ENCODE assay signal across 15 cellular contexts in genomic region chr4:25926473-25926872, GRCh38. TPM values are rescaled to one million over a fixed set of nuclear protein-coding genes. Genes with fewer than 3 reads are reported as not detected.
DNase-seq lines count a peak whose midpoint lies in the region; ATAC-seq, FAIRE-seq and TF ChIP-seq lines count a peak whose summit lies in the region.
"Had no signal": no experiment of that assay in that cellular context is flagged by ENCODE, and none has a peak within 500 bp of the region (broad histone marks: within the 10 kb centered on the region; RNA-seq: fewer than 3 reads in every experiment).

No MANE protein-coding gene starts in this region.

- no peak overlapping the region for H3K4me3 ChIP-seq in Karpas-422 (ENCODE audit: low read length)
- H3K4me3 ChIP-seq in colonic mucosa, result no peak overlapping the region
- H3K4me3 ChIP-seq: A549, gastrocnemius medialis, pancreas, SJSA1, skin epidermis had no signal

- no peak overlapping the region for H2AFZ ChIP-seq in Karpas-422 (ENCODE audit: low read length)

- no peaks in the 10 kb centered on the region for H3K9me3 ChIP-seq in Karpas-422 (ENCODE audit: low read length)
- H3K9me3 ChIP-seq in colonic mucosa, result no peaks in the 10 kb centered on the region
- H3K9me3 ChIP-seq: A549, gastrocnemius medialis, pancreas, SJSA1 had no signal

- H3K27ac ChIP-seq in Karpas-422 (ENCODE audit: low read length) (peak overlapping the region; percentile 28), colonic mucosa (no peak overlapping the region)
- H3K27ac ChIP-seq: A549, SJSA1, skin epidermis had no signal

- ATAC-seq in HG03108 (IDR thresholded peaks at IDR 0.05; ENCODE audit: unreplicated experiment), result no peak
- ATAC-seq: gastrocnemius medialis had no signal

- TF ChIP-seq CTCF in D721Med (IDR thresholded peaks at IDR 0.05; ENCODE audit: insufficient read depth, missing control alignments) (no peak), colonic mucosa (IDR thresholded peaks at IDR 0.05) (no peak)

- H3K4me1 ChIP-seq in Karpas-422 (ENCODE audit: low read length) (peaks cover 15% of the 10 kb centered on the region), colonic mucosa (no peaks in the 10 kb centered on the region)
- H3K4me1 ChIP-seq: A549 had no signal

- peaks cover 16% of the 10 kb centered on the region for H3K79me2 ChIP-seq in Karpas-422 (ENCODE audit: low read length)

- H3K27me3 ChIP-seq in Karpas-422 (ENCODE audit: low read length) (no peaks in the 10 kb centered on the region), colonic mucosa (no peaks in the 10 kb centered on the region)
- H3K27me3 ChIP-seq: gastrocnemius medialis, pancreas, SJSA1 had no signal

- peak overlapping the region; percentile 42 for H3K4me2 ChIP-seq in Karpas-422 (ENCODE audit: low read depth, low read length, poor library complexity, severe bottlenecking)
- H3K4me2 ChIP-seq: A549 had no signal

- H3K36me3 ChIP-seq in Karpas-422 (ENCODE audit: insufficient read depth, low read length), result no peaks in the 10 kb centered on the region
- no peaks in the 10 kb centered on the region for H3K36me3 ChIP-seq in colonic mucosa
- H3K36me3 ChIP-seq: gastrocnemius medialis, pancreas, SJSA1 had no signal

- H3K9ac ChIP-seq in Karpas-422 (ENCODE audit: low read length), result no peak overlapping the region
- H3K9ac ChIP-seq in colonic mucosa (ENCODE audit: low read depth in 2 of 2, low read length in 2 of 2), result no peak overlapping the region

- no peak for FAIRE-seq in D721Med (lab: Jason Lieb, UNC)
- FAIRE-seq: A549, pancreas had no signal

- no peaks in the 10 kb centered on the region for H4K20me1 ChIP-seq in Karpas-422 (ENCODE audit: insufficient read depth, low read depth, low read length)

- DNase-seq in NCI-H1417 (lab: John Stamatoyannopoulos, UW) (peak; percentile 64 to 89 (median 70)), NCI-H1417 treated with DMSO at 0.1 percent for 48 hours (lab: John Stamatoyannopoulos, UW) (no peak), Karpas-422 (peak; percentile 68), NCI-H748 treated with DMSO at 0.1 percent for 48 hours (lab: John Stamatoyannopoulos, UW) (peak; percentile 29), cerebellar cortex (ENCODE audit: low spot score) (peak; percentile 75), D721Med (ENCODE audit: insufficient read length, low spot score) (no peak), colonic mucosa (no peak)
- DNase-seq: activated CD8-positive, alpha-beta memory T cell treated with anti-CD3 and anti-CD28 coated beads for 24 hours; gastrocnemius medialis; NCI-H1048; pancreas had no signal

- intact Hi-C loops in colonic mucosa (cut with DNase I), result no loop called here

- no peaks in the 10 kb centered on the region for H3K9me2 ChIP-seq in Karpas-422 (replicated peaks; ENCODE audit: insufficient read depth, low read length)

RNA-seq across cellular contexts. Expression of gene SMIM20, which starts 12.5 kb away (rescaled TPM):
- 53.2 and 85.2 TPM in 2 replicates for total RNA-seq in Karpas-422 (2014; rRNA removed; shearing (Covaris generic); ENCODE audit: low replicate concordance)
- total RNA-seq in colonic mucosa, result 10 to 100 TPM; 36.5 to 37.4 TPM

Comparison
In these comparisons a context has a peak if more than half of its experiments do, and no peak if none do; other contexts are left out.
1. DNase-seq: peak in NCI-H1417 (3 of 3), Karpas-422 (single experiment), NCI-H748 treated with DMSO at 0.1 percent for 48 hours (single experiment) and cerebellar cortex (single experiment); none in NCI-H1417 treated with DMSO at 0.1 percent for 48 hours (single experiment), D721Med (single experiment) and colonic mucosa (single experiment).